ENCODE assay signal across 28 cellular contexts in the genomic region with DNA sequence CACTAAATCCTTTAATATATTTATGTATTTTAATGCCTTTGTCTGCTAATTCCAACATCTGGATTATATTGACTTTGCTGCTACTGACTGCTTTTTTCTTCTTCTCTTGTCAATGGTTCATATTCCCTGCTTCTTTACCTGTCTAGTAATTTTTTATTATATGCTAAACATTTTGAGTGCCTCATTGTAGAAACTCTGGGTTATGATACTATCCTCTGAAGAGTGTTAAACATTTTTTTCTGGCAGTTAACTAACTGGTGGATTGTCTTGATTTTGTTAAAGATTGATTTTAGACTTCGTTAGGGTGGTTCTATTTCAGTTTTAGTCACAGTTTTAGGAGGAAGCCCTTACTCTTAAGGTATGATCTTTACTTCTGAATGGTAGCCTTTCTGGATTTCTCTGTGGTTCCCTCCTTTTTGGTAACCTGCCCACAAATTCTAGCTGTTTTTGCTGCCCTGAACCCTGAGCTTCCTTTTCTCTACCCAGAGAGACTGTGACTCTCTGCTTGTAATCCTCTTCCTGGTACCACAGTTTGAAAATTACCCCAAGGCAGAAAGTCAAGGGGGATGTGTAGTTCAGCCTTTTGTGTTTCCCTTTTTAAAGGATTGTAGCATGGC.
"Had no signal": no experiment of that assay in that cellular context is flagged by ENCODE, and none has a peak within 500 bp of the region (broad histone marks: within the 10 kb centered on the region; RNA-seq: fewer than 3 reads in every experiment).

No MANE protein-coding gene starts in this region.

- FAIRE-seq: endothelial cell of umbilical vein, islet of Langerhans had no signal

- H3K27ac ChIP-seq: coronary artery, esophagus muscularis mucosa, foreskin keratinocyte, gastroesophageal sphincter, heart right ventricle, left lung, ovary, psoas muscle, sigmoid colon, suprapubic skin, transverse colon, upper lobe of right lung had no signal

- H3K4me3 Mint-ChIP-seq: naive thymus-derived CD4-positive, alpha-beta T cell; stimulated activated memory B cell treated with anti-CD40 and anti-IgM and Interleukin-4, amounts not matched to agents 10 μg/mL and 1 μg/mL and 100 μg/mL, for 72 hours; stimulated activated naive CD8-positive, alpha-beta T cell treated with anti-CD3 and anti-CD28 coated beads, Interleukin-15, amount 100 ng/mL, for 72 hours had no signal

- H3K27ac Mint-ChIP-seq: stimulated activated memory B cell treated with anti-CD40 and anti-IgM and Interleukin-4, amounts not matched to agents 10 μg/mL and 1 μg/mL and 100 μg/mL, for 72 hours; stimulated activated naive CD8-positive, alpha-beta T cell treated with anti-CD3 and anti-CD28 coated beads, Interleukin-15, amount 100 ng/mL, for 72 hours had no signal

- DNase-seq: dermis blood vessel endothelial cell; effector memory CD4-positive, alpha-beta T cell; foreskin keratinocyte; heart right ventricle; hippocampal formation; left cardiac atrium; left lung; mesenchymal stem cell; midbrain; naive thymus-derived CD4-positive, alpha-beta T cell; occipital lobe; ovary; posterior cingulate gyrus; psoas muscle; right cardiac atrium; sigmoid colon; stimulated activated CD4-positive, alpha-beta T cell treated with anti-CD3 and anti-CD28 coated beads, Interleukin-2, amount 100 ng/mL, for 24 hours; stimulated activated CD4-positive, alpha-beta T cell treated with anti-CD3 and anti-CD28 coated beads, Interleukin-4, amount 100 ng/mL, for 24 hours; stimulated activated naive CD8-positive, alpha-beta T cell treated with anti-CD3 and anti-CD28 coated beads, Interleukin-15, amount 100 ng/mL, for 72 hours; transverse colon had no signal

- H3K4me1 ChIP-seq: foreskin keratinocyte had no signal

- H3K4me3 ChIP-seq: coronary artery, esophagus muscularis mucosa, gastroesophageal sphincter, heart right ventricle, left lung, ovary, psoas muscle, sigmoid colon, suprapubic skin, transverse colon, upper lobe of right lung had no signal

- H3K27me3 Mint-ChIP-seq: naive thymus-derived CD4-positive, alpha-beta T cell; stimulated activated memory B cell treated with anti-CD40 and anti-IgM and Interleukin-4, amounts not matched to agents 10 μg/mL and 1 μg/mL and 100 μg/mL, for 72 hours; stimulated activated naive CD8-positive, alpha-beta T cell treated with anti-CD3 and anti-CD28 coated beads, Interleukin-15, amount 100 ng/mL, for 72 hours had no signal

- H3K36me3 ChIP-seq: esophagus muscularis mucosa, gastroesophageal sphincter, heart right ventricle, left lung, ovary, sigmoid colon, suprapubic skin, transverse colon, upper lobe of right lung had no signal

- H3K27me3 ChIP-seq: esophagus muscularis mucosa, gastroesophageal sphincter, heart right ventricle, left lung, ovary, sigmoid colon, suprapubic skin, transverse colon, upper lobe of right lung had no signal

- H3K9me3 ChIP-seq: ovary, psoas muscle had no signal

- ATAC-seq: foreskin keratinocyte; gastroesophageal sphincter; heart right ventricle; left cardiac atrium; left lung; naive thymus-derived CD4-positive, alpha-beta T cell; psoas muscle; right cardiac atrium; stimulated activated memory B cell treated with anti-CD40 and anti-IgM and Interleukin-4, amounts not matched to agents 10 μg/mL and 1 μg/mL and 100 μg/mL, for 72 hours; stimulated activated naive CD8-positive, alpha-beta T cell treated with anti-CD3 and anti-CD28 coated beads, Interleukin-15, amount 100 ng/mL, for 72 hours; upper lobe of right lung had no signal

- H3K4me1 Mint-ChIP-seq: stimulated activated memory B cell treated with anti-CD40 and anti-IgM and Interleukin-4, amounts not matched to agents 10 μg/mL and 1 μg/mL and 100 μg/mL, for 72 hours had no signal
